In genomic region chr18:32042337-32042736, GRCh38 we compare ENCODE assay signal across 1 cellular context.
TF ChIP-seq lines count a peak whose summit lies in the region.

No MANE protein-coding gene starts in this region.

TF ChIP-seq in HepG2, 621 proteins besides CTCF, POLR2A, EP300 and RAD21:
- TF ChIP-seq, protein P1, sequence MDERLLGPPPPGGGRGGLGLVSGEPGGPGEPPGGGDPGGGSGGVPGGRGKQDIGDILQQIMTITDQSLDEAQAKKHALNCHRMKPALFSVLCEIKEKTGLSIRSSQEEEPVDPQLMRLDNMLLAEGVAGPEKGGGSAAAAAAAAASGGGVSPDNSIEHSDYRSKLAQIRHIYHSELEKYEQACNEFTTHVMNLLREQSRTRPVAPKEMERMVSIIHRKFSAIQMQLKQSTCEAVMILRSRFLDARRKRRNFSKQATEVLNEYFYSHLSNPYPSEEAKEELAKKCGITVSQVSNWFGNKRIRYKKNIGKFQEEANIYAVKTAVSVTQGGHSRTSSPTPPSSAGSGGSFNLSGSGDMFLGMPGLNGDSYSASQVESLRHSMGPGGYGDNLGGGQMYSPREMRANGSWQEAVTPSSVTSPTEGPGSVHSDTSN (CRISPR knock-in tag; IDR thresholded peaks at IDR 0.05): no peak
- TF ChIP-seq ARHGAP35 (CRISPR knock-in tag; IDR thresholded peaks at IDR 0.05; ENCODE audit: borderline replicate concordance) (no peak), RELA (CRISPR knock-in tag; IDR thresholded peaks at IDR 0.05) (no peak), ATF4 (CRISPR knock-in tag; IDR thresholded peaks at IDR 0.05) (no peak), ZNF44 (CRISPR knock-in tag; IDR thresholded peaks at IDR 0.05) (no peak), HCFC1 (IDR thresholded peaks at IDR 0.05; ENCODE audit: low read depth, low read length) (no peak)
